26 cellular contexts compared by ENCODE assay signal in genomic region chr14:76101384-76101783, GRCh38. TPM values are rescaled to one million over a fixed set of nuclear protein-coding genes. Genes with fewer than 3 reads are reported as not detected.
DNase-seq lines count a peak whose midpoint lies in the region; ATAC-seq and TF ChIP-seq lines count a peak whose summit lies in the region.
"Had no signal": no experiment of that assay in that cellular context is flagged by ENCODE, and none has a peak within 500 bp of the region (broad histone marks: within the 10 kb centered on the region; RNA-seq: fewer than 3 reads in every experiment).

No MANE protein-coding gene starts in this region.

- H3K4me3 ChIP-seq in heart right ventricle: no peak overlapping the region
- H3K4me3 ChIP-seq in esophagus (ENCODE audit: low read depth in 1 of 2, low read length in 2 of 2): no peak overlapping the region
- peak overlapping the region in 1 of 2 donors; percentile 44 for H3K4me3 ChIP-seq in muscle layer of colon (ENCODE audit: low read depth in 1 of 2, low read length in 2 of 2)
- H3K4me3 ChIP-seq: A549, heart left ventricle, lung, thoracic aorta, vagina had no signal

- WGBS in heart right ventricle, 2 donors: 55 to 63% methylated on average over 7 of the region's 7 CpGs
- WGBS in esophagus, 2 donors: 57 to 69% methylated on average over 7 of the region's 7 CpGs

- intact Hi-C loops in heart right ventricle (cut with DNase I) (no loop called here), Right ventricle myocardium inferior (cut with DNase I) (no loop called here)

- H3K9me3 ChIP-seq in heart right ventricle: no peaks in the 10 kb centered on the region
- no peaks in the 10 kb centered on the region for H3K9me3 ChIP-seq in esophagus (ENCODE audit: control insufficient read depth in 2 of 2, insufficient read depth in 1 of 2, low read depth in 1 of 2, low read length in 1 of 2)
- no peaks in the 10 kb centered on the region for H3K9me3 ChIP-seq in muscle layer of colon (ENCODE audit: low read length)
- H3K9me3 ChIP-seq: A549, heart left ventricle, neutrophil, thoracic aorta, vagina had no signal

- H3K27me3 ChIP-seq in heart right ventricle (peaks cover 0 to 18% (median 10%) of the 10 kb centered on the region in 7 donors), esophagus (ENCODE audit: control insufficient read depth in 1 of 2, insufficient read depth in 2 of 2, low read length in 2 of 2) (no peaks in the 10 kb centered on the region), muscle layer of colon (ENCODE audit: control insufficient read depth in 1 of 2, insufficient read depth in 2 of 2, low read length in 2 of 2) (no peaks in the 10 kb centered on the region)
- H3K27me3 ChIP-seq: neutrophil, vagina had no signal

- H3K36me3 ChIP-seq in heart right ventricle: no peaks in the 10 kb centered on the region
- no peaks in the 10 kb centered on the region for H3K36me3 ChIP-seq in esophagus (ENCODE audit: control insufficient read depth in 2 of 2, insufficient read depth in 2 of 2, low read length in 1 of 2)
- H3K36me3 ChIP-seq in muscle layer of colon (ENCODE audit: insufficient read depth, low read length): no peaks in the 10 kb centered on the region
- H3K36me3 ChIP-seq: heart left ventricle, neutrophil, thoracic aorta, vagina, WERI-Rb-1 had no signal

- no peak overlapping the region for H3K9ac ChIP-seq in muscle layer of colon (ENCODE audit: low read length)

- ATAC-seq in heart right ventricle (peak in 5 of 8 donors; percentile 31 to 46 (median 40)), Right ventricle myocardium inferior (no peak), HG03135 (IDR thresholded peaks at IDR 0.05; ENCODE audit: unreplicated experiment) (no peak), GM21515 (IDR thresholded peaks at IDR 0.05; ENCODE audit: unreplicated experiment) (no peak)
- ATAC-seq: A549 had no signal

- DNase-seq in heart right ventricle (no peak), Right ventricle myocardium inferior (ENCODE audit: missing footprints) (no peak), GM19238 (ENCODE audit: insufficient read length, low spot score) (no peak), H4 (ENCODE audit: low spot score) (no peak)
- DNase-seq: activated CD4-positive, alpha-beta T cell treated with anti-CD3 and anti-CD28 coated beads for 48 hours; activated gamma-delta T cell treated with Interleukin-2 at 50 U/mL for 16 hours; activated T-cell treated with anti-CD3 and anti-CD28 coated beads, Interleukin-2, amount 50 U/mL, for 24 hours; CD8-positive, alpha-beta memory T cell; DMS153; GDM1; heart left ventricle; NCI-H1436 treated with DMSO at 0.1 percent for 48 hours; NCI-H446; NCI-H82; RPMI8226; stimulated activated naive CD4-positive, alpha-beta T cell; WERI-Rb-1 had no signal

- H3K27ac ChIP-seq in heart right ventricle (no peak overlapping the region), esophagus (ENCODE audit: low read depth in 2 of 2, low read length in 1 of 2) (peak overlapping the region; percentile 11 to 73), muscle layer of colon (ENCODE audit: low read depth, low read length) (peak overlapping the region; percentile 20)
- H3K27ac ChIP-seq: A549, neutrophil, thoracic aorta, vagina, WERI-Rb-1 had no signal

- no peak for TF ChIP-seq CTCF in heart right ventricle (IDR thresholded peaks at IDR 0.05)

- peaks cover 0 to 15% (median 5%) of the 10 kb centered on the region in 9 donors for H3K4me1 ChIP-seq in heart right ventricle
- no peaks in the 10 kb centered on the region for H3K4me1 ChIP-seq in esophagus (ENCODE audit: control insufficient read depth in 2 of 2, insufficient read depth in 2 of 2, low read length in 1 of 2)
- peaks cover 20% of the 10 kb centered on the region for H3K4me1 ChIP-seq in muscle layer of colon (ENCODE audit: insufficient read depth, low read length)
- H3K4me1 ChIP-seq: A549 had no signal

RNA-seq across cellular contexts. Expression of gene GPATCH2L, which starts 50.3 kb away (rescaled TPM):
- total RNA-seq in heart right ventricle (10 to 100 TPM; 20.1 to 27.9 (median 25.1) TPM), Right ventricle myocardium inferior (21.7 TPM)
- polyA plus RNA-seq in heart right ventricle (1 to 10 TPM; 4.6 to 5.3 TPM), esophagus (1 to 10 TPM; 4.2 to 7.2 TPM)
- total RNA-seq in H4 (2014; rRNA removed; shearing (Covaris generic)): 25.7 and 33.6 TPM in 2 replicates

Comparison
In these comparisons a context has a peak if more than half of its experiments do, and no peak if none do; other contexts are left out.
1. ATAC-seq: peak in heart right ventricle (5 of 8); none in Right ventricle myocardium inferior (single experiment), HG03135 (single experiment) and GM21515 (single experiment).
2. H3K27ac ChIP-seq: peak in esophagus (2 of 2) and muscle layer of colon (single experiment); none in heart right ventricle (0 of 10).